ENCODE assay signal across 1 cellular context in the genomic region with DNA sequence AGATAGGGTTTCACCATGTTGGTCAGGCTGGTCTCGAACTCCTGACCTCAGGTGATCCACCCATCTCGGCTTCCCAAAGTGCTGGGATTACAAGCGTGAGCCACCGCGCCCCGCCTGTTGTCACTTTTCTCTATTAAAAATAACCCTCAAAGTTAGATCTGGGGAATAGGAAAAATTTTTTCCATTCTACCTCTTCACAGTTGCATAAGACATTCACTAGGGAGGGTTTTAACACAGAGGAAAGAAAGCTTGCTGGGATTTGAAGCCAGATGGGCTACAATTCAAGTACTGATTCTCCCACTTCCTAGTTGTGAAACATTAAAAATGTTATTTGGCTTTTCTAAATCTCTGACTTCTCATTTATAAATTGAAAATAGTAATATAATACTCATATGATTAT.
TF ChIP-seq lines count a peak whose summit lies in the region.

No MANE protein-coding gene starts in this region.

TF ChIP-seq in HepG2, 621 proteins besides CTCF, POLR2A, EP300 and RAD21 (continued from another document):
- TF ChIP-seq GATA4 (IDR thresholded peaks at IDR 0.05; ENCODE audit: borderline replicate concordance, low read depth) (no peak), ZNF841 (CRISPR knock-in tag; IDR thresholded peaks at IDR 0.05; ENCODE audit: borderline replicate concordance) (no peak), ATRX (CRISPR knock-in tag; IDR thresholded peaks at IDR 0.05; ENCODE audit: borderline replicate concordance) (no peak), SSRP1 (CRISPR knock-in tag; IDR thresholded peaks at IDR 0.05) (no peak), ZC3H13 (CRISPR knock-in tag; IDR thresholded peaks at IDR 0.05) (no peak), KMT2B (CRISPR knock-in tag; IDR thresholded peaks at IDR 0.05) (no peak), ZNF790 (CRISPR knock-in tag; IDR thresholded peaks at IDR 0.05; ENCODE audit: borderline replicate concordance) (no peak), AKAP8 (CRISPR knock-in tag; IDR thresholded peaks at IDR 0.05) (no peak)
- TF ChIP-seq, protein P1, sequence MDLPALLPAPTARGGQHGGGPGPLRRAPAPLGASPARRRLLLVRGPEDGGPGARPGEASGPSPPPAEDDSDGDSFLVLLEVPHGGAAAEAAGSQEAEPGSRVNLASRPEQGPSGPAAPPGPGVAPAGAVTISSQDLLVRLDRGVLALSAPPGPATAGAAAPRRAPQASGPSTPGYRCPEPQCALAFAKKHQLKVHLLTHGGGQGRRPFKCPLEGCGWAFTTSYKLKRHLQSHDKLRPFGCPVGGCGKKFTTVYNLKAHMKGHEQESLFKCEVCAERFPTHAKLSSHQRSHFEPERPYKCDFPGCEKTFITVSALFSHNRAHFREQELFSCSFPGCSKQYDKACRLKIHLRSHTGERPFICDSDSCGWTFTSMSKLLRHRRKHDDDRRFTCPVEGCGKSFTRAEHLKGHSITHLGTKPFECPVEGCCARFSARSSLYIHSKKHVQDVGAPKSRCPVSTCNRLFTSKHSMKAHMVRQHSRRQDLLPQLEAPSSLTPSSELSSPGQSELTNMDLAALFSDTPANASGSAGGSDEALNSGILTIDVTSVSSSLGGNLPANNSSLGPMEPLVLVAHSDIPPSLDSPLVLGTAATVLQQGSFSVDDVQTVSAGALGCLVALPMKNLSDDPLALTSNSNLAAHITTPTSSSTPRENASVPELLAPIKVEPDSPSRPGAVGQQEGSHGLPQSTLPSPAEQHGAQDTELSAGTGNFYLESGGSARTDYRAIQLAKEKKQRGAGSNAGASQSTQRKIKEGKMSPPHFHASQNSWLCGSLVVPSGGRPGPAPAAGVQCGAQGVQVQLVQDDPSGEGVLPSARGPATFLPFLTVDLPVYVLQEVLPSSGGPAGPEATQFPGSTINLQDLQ (CRISPR knock-in tag; IDR thresholded peaks at IDR 0.05): no peak
- TF ChIP-seq, protein P2, sequence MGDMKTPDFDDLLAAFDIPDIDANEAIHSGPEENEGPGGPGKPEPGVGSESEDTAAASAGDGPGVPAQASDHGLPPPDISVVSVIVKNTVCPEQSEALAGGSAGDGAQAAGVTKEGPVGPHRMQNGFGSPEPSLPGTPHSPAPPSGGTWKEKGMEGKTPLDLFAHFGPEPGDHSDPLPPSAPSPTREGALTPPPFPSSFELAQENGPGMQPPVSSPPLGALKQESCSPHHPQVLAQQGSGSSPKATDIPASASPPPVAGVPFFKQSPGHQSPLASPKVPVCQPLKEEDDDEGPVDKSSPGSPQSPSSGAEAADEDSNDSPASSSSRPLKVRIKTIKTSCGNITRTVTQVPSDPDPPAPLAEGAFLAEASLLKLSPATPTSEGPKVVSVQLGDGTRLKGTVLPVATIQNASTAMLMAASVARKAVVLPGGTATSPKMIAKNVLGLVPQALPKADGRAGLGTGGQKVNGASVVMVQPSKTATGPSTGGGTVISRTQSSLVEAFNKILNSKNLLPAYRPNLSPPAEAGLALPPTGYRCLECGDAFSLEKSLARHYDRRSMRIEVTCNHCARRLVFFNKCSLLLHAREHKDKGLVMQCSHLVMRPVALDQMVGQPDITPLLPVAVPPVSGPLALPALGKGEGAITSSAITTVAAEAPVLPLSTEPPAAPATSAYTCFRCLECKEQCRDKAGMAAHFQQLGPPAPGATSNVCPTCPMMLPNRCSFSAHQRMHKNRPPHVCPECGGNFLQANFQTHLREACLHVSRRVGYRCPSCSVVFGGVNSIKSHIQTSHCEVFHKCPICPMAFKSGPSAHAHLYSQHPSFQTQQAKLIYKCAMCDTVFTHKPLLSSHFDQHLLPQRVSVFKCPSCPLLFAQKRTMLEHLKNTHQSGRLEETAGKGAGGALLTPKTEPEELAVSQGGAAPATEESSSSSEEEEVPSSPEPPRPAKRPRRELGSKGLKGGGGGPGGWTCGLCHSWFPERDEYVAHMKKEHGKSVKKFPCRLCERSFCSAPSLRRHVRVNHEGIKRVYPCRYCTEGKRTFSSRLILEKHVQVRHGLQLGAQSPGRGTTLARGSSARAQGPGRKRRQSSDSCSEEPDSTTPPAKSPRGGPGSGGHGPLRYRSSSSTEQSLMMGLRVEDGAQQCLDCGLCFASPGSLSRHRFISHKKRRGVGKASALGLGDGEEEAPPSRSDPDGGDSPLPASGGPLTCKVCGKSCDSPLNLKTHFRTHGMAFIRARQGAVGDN (CRISPR knock-in tag; IDR thresholded peaks at IDR 0.05): no peak
